Comparison of ENCODE assay signal across 12 cellular contexts in the genomic region with DNA sequence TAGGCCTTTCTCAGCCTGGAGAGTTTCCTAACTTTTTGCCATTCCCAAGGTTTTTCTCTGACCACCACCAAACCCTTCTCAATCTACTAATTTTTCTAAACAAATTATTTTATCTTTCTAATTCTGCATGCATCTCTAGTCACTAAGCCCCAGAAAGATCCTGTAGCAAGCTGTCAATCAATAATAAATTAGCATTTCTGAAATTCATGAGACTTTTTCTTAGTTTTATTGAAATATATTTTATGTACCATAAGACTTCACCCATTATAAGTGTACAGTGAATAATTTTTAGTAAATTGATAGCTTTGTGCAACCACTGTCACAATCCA. TPM values are rescaled to one million over a fixed set of nuclear protein-coding genes. Genes with fewer than 3 reads are reported as not detected.
DNase-seq lines count a peak whose midpoint lies in the region; ATAC-seq and TF ChIP-seq lines count a peak whose summit lies in the region.
"Had no signal": no experiment of that assay in that cellular context is flagged by ENCODE, and none has a peak within 500 bp of the region (broad histone marks: within the 10 kb centered on the region; RNA-seq: fewer than 3 reads in every experiment).

No MANE protein-coding gene starts in this region.

- DNase-seq in activated CD8-positive, alpha-beta T cell treated with anti-CD3 and anti-CD28 coated beads for 36 hours, result no peak
- no peak for DNase-seq in activated CD8-positive, alpha-beta T cell treated with anti-CD3 and anti-CD28 coated beads, Interleukin-2, amount 10 ng/mL, durations not matched to agents 7 days and 5 days
- DNase-seq in RWPE1 (ENCODE audit: low spot score) (no peak), tibial artery (no peak), right cardiac atrium (no peak)
- DNase-seq in effector memory CD8-positive, alpha-beta T cell, result no peak

- H3K4me3 ChIP-seq in tibial artery (no peak overlapping the region), right cardiac atrium (ENCODE audit: low read length) (no peak overlapping the region)
- H3K4me3 ChIP-seq: prostate gland, SJCRH30, transverse colon had no signal

- H3K27ac ChIP-seq in RWPE1 (peak overlapping the region; percentile 97), tibial artery (peak overlapping the region; percentile 70), right cardiac atrium (ENCODE audit: low read length) (no peak overlapping the region)
- H3K27ac ChIP-seq: prostate gland, SJCRH30 had no signal

- ATAC-seq in activated CD8-positive, alpha-beta T cell treated with anti-CD3 and anti-CD28 coated beads for 36 hours, result no peak
- no peak for ATAC-seq in activated CD8-positive, alpha-beta T cell treated with anti-CD3 and anti-CD28 coated beads, Interleukin-2, amount 10 ng/mL, durations not matched to agents 7 days and 5 days
- ATAC-seq in effector memory CD8-positive, alpha-beta T cell (replicated peaks), result no peak
- ATAC-seq in HG02571 (IDR thresholded peaks at IDR 0.05; ENCODE audit: unreplicated experiment) (no peak), HG03571 (IDR thresholded peaks at IDR 0.05; ENCODE audit: unreplicated experiment) (no peak), right cardiac atrium (no peak)

- H3K9me3 Mint-ChIP-seq in activated CD8-positive, alpha-beta T cell treated with anti-CD3 and anti-CD28 coated beads for 36 hours, result peaks cover 7% of the 10 kb centered on the region
- peaks cover 6% of the 10 kb centered on the region for H3K9me3 Mint-ChIP-seq in activated CD8-positive, alpha-beta T cell treated with anti-CD3 and anti-CD28 coated beads, Interleukin-2, amount 10 ng/mL, durations not matched to agents 7 days and 5 days (ENCODE audit: insufficient read depth)
- no peaks in the 10 kb centered on the region for H3K9me3 Mint-ChIP-seq in effector memory CD8-positive, alpha-beta T cell

- H3K36me3 ChIP-seq in tibial artery, result peaks cover 0 to 4% (median 0%) of the 10 kb centered on the region in 3 donors
- H3K36me3 ChIP-seq: esophagus squamous epithelium, prostate gland, SJCRH30, transverse colon had no signal

- CTCF ChIA-PET in activated CD8-positive, alpha-beta T cell treated with anti-CD3 and anti-CD28 coated beads for 36 hours (lab: Charles Lee), result interaction anchor here (0.7 to 5.0 kb wide), 22 partner anchors 11 to 535 kb away, joined by 3 to 45 read pairs (median 3); no protein-coding TSS in a partner anchor
- CTCF ChIA-PET in activated CD8-positive, alpha-beta T cell treated with anti-CD3 and anti-CD28 coated beads, Interleukin-2, amount 10 ng/mL, durations not matched to agents 7 days and 5 days (lab: Charles Lee), result interaction anchor here (0.7 to 5.9 kb wide), 16 partner anchors 12 to 703 kb away, joined by 3 to 75 read pairs (median 4); no protein-coding TSS in a partner anchor
- CTCF ChIA-PET in RWPE1 (lab: Yijun Ruan, JAX), result interaction anchor here (0.7 to 1.8 kb wide), 6 partner anchors 9 to 507 kb away, joined by 3 to 4 read pairs (median 4); no protein-coding TSS in a partner anchor

- intact Hi-C loops in activated CD8-positive, alpha-beta T cell treated with anti-CD3 and anti-CD28 coated beads for 36 hours (cut with micrococcal nuclease), result loop anchor here (10.0 kb wide), 1 partner anchor 121 kb away; the partner anchor contains the start of gene SPPL2A
- intact Hi-C loops in tibial artery (cut with DNase I; ENCODE audit: low total_unique reads) (no loop called here), right cardiac atrium (cut with DNase I) (loop anchor here in 2 of 4 donors (10.0 kb wide), 2 partner anchors 211 to 221 kb away; no protein-coding TSS in a partner anchor)

- POLR2A ChIA-PET in activated CD8-positive, alpha-beta T cell treated with anti-CD3 and anti-CD28 coated beads for 36 hours (lab: Charles Lee), result interaction anchor here (0.8 to 1.1 kb wide), 2 partner anchors 23 to 536 kb away, joined by 3 read pairs; no protein-coding TSS in a partner anchor
- POLR2A ChIA-PET in activated CD8-positive, alpha-beta T cell treated with anti-CD3 and anti-CD28 coated beads, Interleukin-2, amount 10 ng/mL, durations not matched to agents 7 days and 5 days (lab: Charles Lee), result interaction anchor here (0.8 kb wide), 1 partner anchor 23 kb away, joined by 3 read pairs; the partner anchor contains the start of gene AP4E1
- POLR2A ChIA-PET in RWPE1 (lab: Yijun Ruan, JAX; ENCODE audit: low non-redundant PET), result no interaction called here

- H3K27ac Mint-ChIP-seq in activated CD8-positive, alpha-beta T cell treated with anti-CD3 and anti-CD28 coated beads for 36 hours, result peak overlapping the region; percentile 88
- no peak overlapping the region for H3K27ac Mint-ChIP-seq in activated CD8-positive, alpha-beta T cell treated with anti-CD3 and anti-CD28 coated beads, Interleukin-2, amount 10 ng/mL, durations not matched to agents 7 days and 5 days
- H3K27ac Mint-ChIP-seq in effector memory CD8-positive, alpha-beta T cell, result peak overlapping the region; percentile 76 to 91

- H3K27me3 Mint-ChIP-seq in activated CD8-positive, alpha-beta T cell treated with anti-CD3 and anti-CD28 coated beads for 36 hours, result no peaks in the 10 kb centered on the region
- H3K27me3 Mint-ChIP-seq in activated CD8-positive, alpha-beta T cell treated with anti-CD3 and anti-CD28 coated beads, Interleukin-2, amount 10 ng/mL, durations not matched to agents 7 days and 5 days (ENCODE audit: low read depth), result no peaks in the 10 kb centered on the region
- no peaks in the 10 kb centered on the region for H3K27me3 Mint-ChIP-seq in effector memory CD8-positive, alpha-beta T cell

- peaks cover 5% of the 10 kb centered on the region for H3K36me3 Mint-ChIP-seq in activated CD8-positive, alpha-beta T cell treated with anti-CD3 and anti-CD28 coated beads for 36 hours (ENCODE audit: low read depth)
- peaks cover 11% of the 10 kb centered on the region for H3K36me3 Mint-ChIP-seq in activated CD8-positive, alpha-beta T cell treated with anti-CD3 and anti-CD28 coated beads, Interleukin-2, amount 10 ng/mL, durations not matched to agents 7 days and 5 days (ENCODE audit: low read depth)
- H3K36me3 Mint-ChIP-seq in effector memory CD8-positive, alpha-beta T cell (ENCODE audit: insufficient read depth), result peaks cover 6% of the 10 kb centered on the region

- no peak overlapping the region for H3K4me3 Mint-ChIP-seq in activated CD8-positive, alpha-beta T cell treated with anti-CD3 and anti-CD28 coated beads for 36 hours
- no peak overlapping the region for H3K4me3 Mint-ChIP-seq in activated CD8-positive, alpha-beta T cell treated with anti-CD3 and anti-CD28 coated beads, Interleukin-2, amount 10 ng/mL, durations not matched to agents 7 days and 5 days
- H3K4me3 Mint-ChIP-seq in effector memory CD8-positive, alpha-beta T cell, result peak overlapping the region; percentile 64 to 77

- H3K4me1 ChIP-seq in tibial artery, result peaks cover 0 to 17% (median 13%) of the 10 kb centered on the region in 4 donors
- no peaks in the 10 kb centered on the region for H3K4me1 ChIP-seq in right cardiac atrium (ENCODE audit: control insufficient read depth, insufficient read depth, low read length)
- H3K4me1 ChIP-seq: prostate gland, SJCRH30 had no signal

- peaks cover 0 to under 1% (median 0%) of the 10 kb centered on the region in 3 donors for H3K9me3 ChIP-seq in tibial artery
- no peaks in the 10 kb centered on the region for H3K9me3 ChIP-seq in right cardiac atrium (ENCODE audit: control insufficient read depth, low read length)
- H3K9me3 ChIP-seq: prostate gland had no signal

- peaks cover 55% of the 10 kb centered on the region for H3K4me1 Mint-ChIP-seq in activated CD8-positive, alpha-beta T cell treated with anti-CD3 and anti-CD28 coated beads for 36 hours (ENCODE audit: low read depth)
- H3K4me1 Mint-ChIP-seq in activated CD8-positive, alpha-beta T cell treated with anti-CD3 and anti-CD28 coated beads, Interleukin-2, amount 10 ng/mL, durations not matched to agents 7 days and 5 days (ENCODE audit: low read depth), result peaks cover 43% of the 10 kb centered on the region
- H3K4me1 Mint-ChIP-seq in effector memory CD8-positive, alpha-beta T cell (ENCODE audit: low read depth in 2 of 2), result peaks cover 14 to 18% of the 10 kb centered on the region in 2 donors

- peak; percentile 35 for TF ChIP-seq CTCF in activated CD8-positive, alpha-beta T cell treated with anti-CD3 and anti-CD28 coated beads for 36 hours (IDR thresholded peaks at IDR 0.05)
- TF ChIP-seq CTCF in RWPE1 (conservative IDR thresholded peaks at IDR 0.05; ENCODE audit: low read depth) (peak; percentile 38), tibial artery (IDR thresholded peaks at IDR 0.05) (no peak)

- H3K27me3 ChIP-seq in tibial artery (no peaks in the 10 kb centered on the region), right cardiac atrium (ENCODE audit: control insufficient read depth, insufficient read depth) (no peaks in the 10 kb centered on the region)
- H3K27me3 ChIP-seq: esophagus squamous epithelium, SJCRH30, transverse colon had no signal

RNA-seq across cellular contexts. Expression of gene AP4E1, which starts 22.4 kb away (rescaled TPM):
- total RNA-seq in activated CD8-positive, alpha-beta T cell treated with anti-CD3 and anti-CD28 coated beads for 36 hours, result 10 to 100 TPM; 16.6 TPM
- total RNA-seq in activated CD8-positive, alpha-beta T cell treated with anti-CD3 and anti-CD28 coated beads, Interleukin-2, amount 10 ng/mL, durations not matched to agents 7 days and 5 days, result 10 to 100 TPM; 15.9 to 20.0 TPM
- 10 to 100 TPM in 1 of 4 donors, 1 to 10 TPM in 3; 6.0 to 10.6 (median 8.0) TPM for total RNA-seq in right cardiac atrium
- 2.5 TPM for polyA plus RNA-seq in right cardiac atrium

Comparison
In these comparisons a context has a peak if more than half of its experiments do, and no peak if none do; other contexts are left out.
1. H3K4me3 Mint-ChIP-seq: peak in effector memory CD8-positive, alpha-beta T cell (2 of 2); none in activated CD8-positive, alpha-beta T cell treated with anti-CD3 and anti-CD28 coated beads for 36 hours (single experiment) and activated CD8-positive, alpha-beta T cell treated with anti-CD3 and anti-CD28 coated beads, Interleukin-2, amount 10 ng/mL, durations not matched to agents 7 days and 5 days (single experiment).
2. CTCF ChIP-seq: peak in activated CD8-positive, alpha-beta T cell treated with anti-CD3 and anti-CD28 coated beads for 36 hours (single experiment) and RWPE1 (single experiment); none in tibial artery (0 of 2).